ENCODE assay signal across 9 cellular contexts in genomic region chr6:13248053-13248452, GRCh38.
DNase-seq lines count a peak whose midpoint lies in the region; ATAC-seq and TF ChIP-seq lines count a peak whose summit lies in the region.
"Had no signal": no experiment of that assay in that cellular context is flagged by ENCODE, and none has a peak within 500 bp of the region (broad histone marks: within the 10 kb centered on the region; RNA-seq: fewer than 3 reads in every experiment).

No MANE protein-coding gene starts in this region.

- H2AFZ ChIP-seq in OCI-LY7 (ENCODE audit: low read length): no peak overlapping the region

- H3K36me3 Mint-ChIP-seq in endodermal cell (ENCODE audit: low read depth): peaks cover 4% of the 10 kb centered on the region

- no peaks in the 10 kb centered on the region for H3K27me3 Mint-ChIP-seq in endodermal cell (ENCODE audit: insufficient read depth)

- no peaks in the 10 kb centered on the region for H3K9me3 ChIP-seq in HAP-1
- H3K9me3 ChIP-seq in endodermal cell (ENCODE audit: control insufficient read depth, low read length): peaks cover 14% of the 10 kb centered on the region
- no peaks in the 10 kb centered on the region for H3K9me3 ChIP-seq in OCI-LY7 (ENCODE audit: low read length)

- H3K4me3 ChIP-seq in HAP-1 (no peak overlapping the region), endodermal cell (ENCODE audit: low read length) (no peak overlapping the region), OCI-LY7 (ENCODE audit: low read depth, low read length, poor library complexity, severe bottlenecking) (no peak overlapping the region)

- BruUV-seq in OCI-LY7 (replicated peaks; lab: Mats Ljungman, UMichigan): no TSS peak

- CTCF ChIA-PET in OCI-LY7 (lab: Charles Lee; ENCODE audit: unreplicated experiment): no interaction called here

- TF ChIP-seq CTCF in endodermal cell (conservative IDR thresholded peaks at IDR 0.05) (no peak), OCI-LY7 (conservative IDR thresholded peaks at IDR 0.05; ENCODE audit: low read length) (no peak)

- H3K79me2 ChIP-seq in OCI-LY7 (ENCODE audit: insufficient read depth, low read depth, low read length): no peaks in the 10 kb centered on the region

- no peaks in the 10 kb centered on the region for H3K27me3 ChIP-seq in HAP-1 (ENCODE audit: low read depth)
- H3K27me3 ChIP-seq in endodermal cell (ENCODE audit: control insufficient read depth, insufficient read depth, low read length, poor library complexity, severe bottlenecking): no peaks in the 10 kb centered on the region

- peak; percentile 11 to 13 for DNase-seq in HAP-1 (ENCODE audit: low spot score in 2 of 2)
- DNase-seq in NCI-H2107 treated with DMSO at 0.1 percent for 48 hours (lab: John Stamatoyannopoulos, UW; ENCODE audit: unreplicated experiment): peak; percentile 84
- DNase-seq in endodermal cell: no peak
- DNase-seq in occipital lobe (lab: John Stamatoyannopoulos, UW): peak; percentile 14
- DNase-seq in NCI-H1092 treated with DMSO at 0.1 percent for 48 hours (lab: John Stamatoyannopoulos, UW): no peak
- DNase-seq in OCI-LY7 (ENCODE audit: low spot score): no peak
- DNase-seq in GDM1 (lab: John Stamatoyannopoulos, UW): no peak
- DNase-seq: activated CD4-positive, alpha-beta T cell treated with anti-CD3 and anti-CD28 coated beads, Interleukin-2, amount 10 ng/mL, durations not matched to agents 24 days and 14 days had no signal

- no peaks in the 10 kb centered on the region for H3K4me1 ChIP-seq in HAP-1
- H3K4me1 ChIP-seq in endodermal cell (ENCODE audit: control insufficient read depth, insufficient read depth, low read length): peaks cover 9% of the 10 kb centered on the region
- H3K4me1 ChIP-seq in OCI-LY7 (ENCODE audit: insufficient read depth, low read length, poor library complexity, severe bottlenecking): no peaks in the 10 kb centered on the region

- intact Hi-C loops in OCI-LY7 (cut with micrococcal nuclease; ENCODE audit: unreplicated experiment): no loop called here

- in situ Hi-C loops in HAP-1 (cut with MboI; ENCODE audit: low sequenced_read_pairs): no loop called here

- 58 to 60% methylated on average over 1 to 2 of the region's 3 CpGs for WGBS in endodermal cell (ENCODE audit: insufficient coverage in 1 of 2, insufficient read length in 1 of 2), 2 experiments

- H3K4me1 Mint-ChIP-seq in endodermal cell: peaks cover 21% of the 10 kb centered on the region
- H3K4me1 Mint-ChIP-seq: activated CD4-positive, alpha-beta T cell treated with anti-CD3 and anti-CD28 coated beads, Interleukin-2, amount 10 ng/mL, durations not matched to agents 24 days and 14 days had no signal

- no peaks in the 10 kb centered on the region for H3K9me2 ChIP-seq in OCI-LY7 (ENCODE audit: insufficient read depth, low read length)

- POLR2A ChIA-PET in OCI-LY7 (lab: Charles Lee): interaction anchor here (0.7 to 1.6 kb wide), 2 partner anchors 10 to 51 kb away, joined by 3 to 4 read pairs; no protein-coding TSS in a partner anchor

- peak overlapping the region; percentile 7 for H3K27ac ChIP-seq in endodermal cell (ENCODE audit: low read depth, low read length)
- H3K27ac ChIP-seq in OCI-LY7 (ENCODE audit: low read depth, low read length, poor library complexity, severe bottlenecking): no peak overlapping the region

- H4K20me1 ChIP-seq in OCI-LY7 (ENCODE audit: insufficient read depth, low read length): no peaks in the 10 kb centered on the region

- no peak overlapping the region for H3K27ac Mint-ChIP-seq in endodermal cell
- H3K27ac Mint-ChIP-seq: activated CD4-positive, alpha-beta T cell treated with anti-CD3 and anti-CD28 coated beads, Interleukin-2, amount 10 ng/mL, durations not matched to agents 24 days and 14 days had no signal

- H3K9me3 Mint-ChIP-seq in endodermal cell: peaks cover 21% of the 10 kb centered on the region
- H3K9me3 Mint-ChIP-seq: activated CD4-positive, alpha-beta T cell treated with anti-CD3 and anti-CD28 coated beads, Interleukin-2, amount 10 ng/mL, durations not matched to agents 24 days and 14 days had no signal

- H3K4me3 Mint-ChIP-seq in endodermal cell: no peak overlapping the region
- H3K4me3 Mint-ChIP-seq: activated CD4-positive, alpha-beta T cell treated with anti-CD3 and anti-CD28 coated beads, Interleukin-2, amount 10 ng/mL, durations not matched to agents 24 days and 14 days had no signal

- no peak overlapping the region for H3K9ac ChIP-seq in endodermal cell (ENCODE audit: extremely low read depth, low read length, poor library complexity, severe bottlenecking)

- H3K36me3 ChIP-seq in HAP-1 (replicated peaks) (no peaks in the 10 kb centered on the region), endodermal cell (ENCODE audit: control insufficient read depth, insufficient read depth, low read length) (no peaks in the 10 kb centered on the region), OCI-LY7 (ENCODE audit: insufficient read depth, low read length) (no peaks in the 10 kb centered on the region)

- H3K4me2 ChIP-seq in OCI-LY7 (ENCODE audit: low read length): no peak overlapping the region

- no peak for ATAC-seq in HG02973 (IDR thresholded peaks at IDR 0.05; ENCODE audit: unreplicated experiment)

Comparison
In these comparisons a context has a peak if more than half of its experiments do, and no peak if none do; other contexts are left out.
1. DNase-seq: peak in HAP-1 (2 of 2), NCI-H2107 treated with DMSO at 0.1 percent for 48 hours (single experiment) and occipital lobe (single experiment); none in endodermal cell (single experiment), NCI-H1092 treated with DMSO at 0.1 percent for 48 hours (single experiment), OCI-LY7 (single experiment) and GDM1 (single experiment).